In the genomic region with DNA sequence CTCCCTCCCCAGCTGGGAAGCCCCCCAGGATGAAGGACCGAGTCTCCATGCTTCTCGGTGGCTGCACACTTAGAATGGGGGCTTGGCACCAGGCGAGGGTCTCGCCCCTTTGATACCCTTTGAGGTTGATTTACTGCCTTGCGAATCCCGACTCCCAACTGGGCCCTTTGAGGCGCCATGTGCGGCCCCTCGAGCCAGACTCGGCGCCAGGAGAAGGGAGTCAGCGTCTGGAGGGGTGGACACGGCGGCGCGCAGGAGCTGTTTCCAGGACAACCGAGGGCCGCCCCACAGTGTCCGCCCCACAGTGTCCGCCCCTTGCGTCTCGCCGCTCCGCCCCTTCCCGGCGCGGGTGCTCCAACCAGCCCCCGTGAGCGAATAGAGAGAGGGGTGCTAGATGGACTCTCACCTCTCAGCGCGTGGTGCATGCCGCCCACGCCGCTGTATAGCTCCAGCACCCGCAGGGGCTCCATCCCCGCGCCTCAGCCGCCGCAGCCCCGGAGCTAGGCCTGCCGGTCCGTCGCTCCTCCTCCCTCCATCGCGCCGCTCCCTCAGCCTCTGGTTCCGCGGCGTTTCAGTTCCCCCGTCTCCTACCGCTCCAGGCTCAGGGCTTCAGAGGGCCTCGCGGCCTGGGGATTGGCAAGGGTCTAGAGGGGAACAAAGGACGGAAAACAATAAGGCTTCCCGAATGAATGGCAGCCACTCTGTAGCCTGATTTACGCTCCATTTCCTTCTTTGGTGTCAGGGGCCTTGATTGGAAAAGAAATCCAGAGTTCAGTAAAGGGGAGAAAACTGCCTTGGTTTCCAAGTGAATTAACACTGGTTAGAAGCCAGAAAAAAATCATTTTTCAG, we compare ENCODE assay signal across 1 cellular context.
TF ChIP-seq lines count a peak whose summit lies in the region.

A gene with protein sequence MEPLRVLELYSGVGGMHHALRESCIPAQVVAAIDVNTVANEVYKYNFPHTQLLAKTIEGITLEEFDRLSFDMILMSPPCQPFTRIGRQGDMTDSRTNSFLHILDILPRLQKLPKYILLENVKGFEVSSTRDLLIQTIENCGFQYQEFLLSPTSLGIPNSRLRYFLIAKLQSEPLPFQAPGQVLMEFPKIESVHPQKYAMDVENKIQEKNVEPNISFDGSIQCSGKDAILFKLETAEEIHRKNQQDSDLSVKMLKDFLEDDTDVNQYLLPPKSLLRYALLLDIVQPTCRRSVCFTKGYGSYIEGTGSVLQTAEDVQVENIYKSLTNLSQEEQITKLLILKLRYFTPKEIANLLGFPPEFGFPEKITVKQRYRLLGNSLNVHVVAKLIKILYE (minus strand): TSS at position 508 of the 849 bp plus-strand sequence. CDS start 38 bp downstream, at position 470.

TF ChIP-seq in HepG2, 621 proteins besides CTCF, POLR2A, EP300 and RAD21 (continued from another document and continues in another):
- TF ChIP-seq, protein P1, sequence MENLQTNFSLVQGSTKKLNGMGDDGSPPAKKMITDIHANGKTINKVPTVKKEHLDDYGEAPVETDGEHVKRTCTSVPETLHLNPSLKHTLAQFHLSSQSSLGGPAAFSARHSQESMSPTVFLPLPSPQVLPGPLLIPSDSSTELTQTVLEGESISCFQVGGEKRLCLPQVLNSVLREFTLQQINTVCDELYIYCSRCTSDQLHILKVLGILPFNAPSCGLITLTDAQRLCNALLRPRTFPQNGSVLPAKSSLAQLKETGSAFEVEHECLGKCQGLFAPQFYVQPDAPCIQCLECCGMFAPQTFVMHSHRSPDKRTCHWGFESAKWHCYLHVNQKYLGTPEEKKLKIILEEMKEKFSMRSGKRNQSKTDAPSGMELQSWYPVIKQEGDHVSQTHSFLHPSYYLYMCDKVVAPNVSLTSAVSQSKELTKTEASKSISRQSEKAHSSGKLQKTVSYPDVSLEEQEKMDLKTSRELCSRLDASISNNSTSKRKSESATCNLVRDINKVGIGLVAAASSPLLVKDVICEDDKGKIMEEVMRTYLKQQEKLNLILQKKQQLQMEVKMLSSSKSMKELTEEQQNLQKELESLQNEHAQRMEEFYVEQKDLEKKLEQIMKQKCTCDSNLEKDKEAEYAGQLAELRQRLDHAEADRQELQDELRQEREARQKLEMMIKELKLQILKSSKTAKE (CRISPR knock-in tag; IDR thresholded peaks at IDR 0.05; ENCODE audit: borderline replicate concordance): peak; percentile 43; the same call in 1 of the 2 replicates
- TF ChIP-seq ZMYM4 (CRISPR knock-in tag; IDR thresholded peaks at IDR 0.05) (peak; percentile 95), KAT7 (CRISPR knock-in tag; IDR thresholded peaks at IDR 0.05; ENCODE audit: borderline replicate concordance) (peak; percentile 97), CREM (IDR thresholded peaks at IDR 0.05) (0 out of 2 replicates have a peak, but pooled peaks have one; percentile 19), CREM (CRISPR knock-in tag; IDR thresholded peaks at IDR 0.05) (no peak), U2AF2 (IDR thresholded peaks at IDR 0.05; ENCODE audit: low read depth, low read length) (peak; percentile 78; the same call in 1 of the 2 replicates), ZNF607 (CRISPR knock-in tag; IDR thresholded peaks at IDR 0.05; ENCODE audit: borderline replicate concordance) (peak; percentile 87), NONO (IDR thresholded peaks at IDR 0.05) (no peak), NONO (CRISPR knock-in tag; conservative IDR thresholded peaks at IDR 0.05) (peak; percentile 94), ZNF234 (CRISPR knock-in tag; conservative IDR thresholded peaks at IDR 0.05) (peak; percentile 66; the same call in 1 of the 2 replicates), ZNF572 (CRISPR knock-in tag; IDR thresholded peaks at IDR 0.05) (peak; percentile 93), MED1 (CRISPR knock-in tag; IDR thresholded peaks at IDR 0.05) (peak; percentile 65), FLYWCH1 (CRISPR knock-in tag; IDR thresholded peaks at IDR 0.05) (peak; percentile 70; the same call in 1 of the 2 replicates), ZNF749 (CRISPR knock-in tag; IDR thresholded peaks at IDR 0.05; ENCODE audit: borderline replicate concordance) (peak; percentile 90; the same call in 1 of the 2 replicates), MYC (CRISPR knock-in tag; IDR thresholded peaks at IDR 0.05; ENCODE audit: borderline replicate concordance) (peak; percentile 82), HMG20A (CRISPR knock-in tag; IDR thresholded peaks at IDR 0.05; ENCODE audit: borderline replicate concordance) (peak; percentile 63), DMAP1 (CRISPR knock-in tag; IDR thresholded peaks at IDR 0.05) (peak; percentile 93), ZNF703 (CRISPR knock-in tag; IDR thresholded peaks at IDR 0.05; ENCODE audit: borderline replicate concordance) (peak; percentile 70; the same call in 1 of the 2 replicates), MTA1 (CRISPR knock-in tag; IDR thresholded peaks at IDR 0.05; ENCODE audit: borderline replicate concordance) (peak; percentile 34; the same call in 1 of the 2 replicates), ZNF670 (CRISPR knock-in tag; IDR thresholded peaks at IDR 0.05; ENCODE audit: borderline replicate concordance) (peak; percentile 89), ERF (CRISPR knock-in tag; IDR thresholded peaks at IDR 0.05) (peak; percentile 87), ZNF766 (CRISPR knock-in tag; IDR thresholded peaks at IDR 0.05; ENCODE audit: borderline replicate concordance) (peak; percentile 85; the same call in 1 of the 2 replicates), ZNF329 (CRISPR knock-in tag; IDR thresholded peaks at IDR 0.05; ENCODE audit: low read depth) (peak; percentile 88; the same call in 1 of the 2 replicates), KLF6 (CRISPR knock-in tag; IDR thresholded peaks at IDR 0.05) (peak; percentile 90), ZNF891 (CRISPR knock-in tag; IDR thresholded peaks at IDR 0.05) (peak; percentile 81; the same call in 1 of the 2 replicates), ETV5 (CRISPR knock-in tag; IDR thresholded peaks at IDR 0.05; ENCODE audit: borderline replicate concordance) (peak; percentile 62), ZNF138 (CRISPR knock-in tag; IDR thresholded peaks at IDR 0.05; ENCODE audit: low read depth) (no peak), NR2F6 (IDR thresholded peaks at IDR 0.05) (no peak), NR2F6 (CRISPR knock-in tag; IDR thresholded peaks at IDR 0.05) (peak; percentile 56; the same call in 1 of the 2 replicates), ZNF768 (CRISPR knock-in tag; IDR thresholded peaks at IDR 0.05) (peak; percentile 88), EHMT2 (IDR thresholded peaks at IDR 0.05; ENCODE audit: borderline replicate concordance, low read depth, low read length) (peak; percentile 99)
- TF ChIP-seq, protein P2, sequence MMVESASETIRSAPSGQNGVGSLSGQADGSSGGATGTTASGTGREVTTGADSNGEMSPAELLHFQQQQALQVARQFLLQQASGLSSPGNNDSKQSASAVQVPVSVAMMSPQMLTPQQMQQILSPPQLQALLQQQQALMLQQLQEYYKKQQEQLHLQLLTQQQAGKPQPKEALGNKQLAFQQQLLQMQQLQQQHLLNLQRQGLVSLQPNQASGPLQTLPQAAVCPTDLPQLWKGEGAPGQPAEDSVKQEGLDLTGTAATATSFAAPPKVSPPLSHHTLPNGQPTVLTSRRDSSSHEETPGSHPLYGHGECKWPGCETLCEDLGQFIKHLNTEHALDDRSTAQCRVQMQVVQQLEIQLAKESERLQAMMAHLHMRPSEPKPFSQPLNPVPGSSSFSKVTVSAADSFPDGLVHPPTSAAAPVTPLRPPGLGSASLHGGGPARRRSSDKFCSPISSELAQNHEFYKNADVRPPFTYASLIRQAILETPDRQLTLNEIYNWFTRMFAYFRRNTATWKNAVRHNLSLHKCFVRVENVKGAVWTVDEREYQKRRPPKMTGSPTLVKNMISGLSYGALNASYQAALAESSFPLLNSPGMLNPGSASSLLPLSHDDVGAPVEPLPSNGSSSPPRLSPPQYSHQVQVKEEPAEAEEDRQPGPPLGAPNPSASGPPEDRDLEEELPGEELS (CRISPR knock-in tag; IDR thresholded peaks at IDR 0.05): peak; percentile 40; the same call in 1 of the 2 replicates
- TF ChIP-seq, protein P3, sequence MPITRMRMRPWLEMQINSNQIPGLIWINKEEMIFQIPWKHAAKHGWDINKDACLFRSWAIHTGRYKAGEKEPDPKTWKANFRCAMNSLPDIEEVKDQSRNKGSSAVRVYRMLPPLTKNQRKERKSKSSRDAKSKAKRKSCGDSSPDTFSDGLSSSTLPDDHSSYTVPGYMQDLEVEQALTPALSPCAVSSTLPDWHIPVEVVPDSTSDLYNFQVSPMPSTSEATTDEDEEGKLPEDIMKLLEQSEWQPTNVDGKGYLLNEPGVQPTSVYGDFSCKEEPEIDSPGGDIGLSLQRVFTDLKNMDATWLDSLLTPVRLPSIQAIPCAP (CRISPR knock-in tag; IDR thresholded peaks at IDR 0.05; ENCODE audit: low read depth): no peak
- TF ChIP-seq, protein P4, sequence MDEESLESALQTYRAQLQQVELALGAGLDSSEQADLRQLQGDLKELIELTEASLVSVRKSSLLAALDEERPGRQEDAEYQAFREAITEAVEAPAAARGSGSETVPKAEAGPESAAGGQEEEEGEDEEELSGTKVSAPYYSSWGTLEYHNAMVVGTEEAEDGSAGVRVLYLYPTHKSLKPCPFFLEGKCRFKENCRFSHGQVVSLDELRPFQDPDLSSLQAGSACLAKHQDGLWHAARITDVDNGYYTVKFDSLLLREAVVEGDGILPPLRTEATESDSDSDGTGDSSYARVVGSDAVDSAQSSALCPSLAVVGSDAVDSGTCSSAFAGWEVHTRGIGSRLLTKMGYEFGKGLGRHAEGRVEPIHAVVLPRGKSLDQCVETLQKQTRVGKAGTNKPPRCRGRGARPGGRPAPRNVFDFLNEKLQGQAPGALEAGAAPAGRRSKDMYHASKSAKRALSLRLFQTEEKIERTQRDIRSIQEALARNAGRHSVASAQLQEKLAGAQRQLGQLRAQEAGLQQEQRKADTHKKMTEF (CRISPR knock-in tag; IDR thresholded peaks at IDR 0.05): peak; percentile 96
- TF ChIP-seq, protein P5, sequence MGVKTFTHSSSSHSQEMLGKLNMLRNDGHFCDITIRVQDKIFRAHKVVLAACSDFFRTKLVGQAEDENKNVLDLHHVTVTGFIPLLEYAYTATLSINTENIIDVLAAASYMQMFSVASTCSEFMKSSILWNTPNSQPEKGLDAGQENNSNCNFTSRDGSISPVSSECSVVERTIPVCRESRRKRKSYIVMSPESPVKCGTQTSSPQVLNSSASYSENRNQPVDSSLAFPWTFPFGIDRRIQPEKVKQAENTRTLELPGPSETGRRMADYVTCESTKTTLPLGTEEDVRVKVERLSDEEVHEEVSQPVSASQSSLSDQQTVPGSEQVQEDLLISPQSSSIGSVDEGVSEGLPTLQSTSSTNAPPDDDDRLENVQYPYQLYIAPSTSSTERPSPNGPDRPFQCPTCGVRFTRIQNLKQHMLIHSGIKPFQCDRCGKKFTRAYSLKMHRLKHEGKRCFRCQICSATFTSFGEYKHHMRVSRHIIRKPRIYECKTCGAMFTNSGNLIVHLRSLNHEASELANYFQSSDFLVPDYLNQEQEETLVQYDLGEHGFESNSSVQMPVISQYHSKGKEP (CRISPR knock-in tag; IDR thresholded peaks at IDR 0.05): peak; percentile 72; the same call in 1 of the 2 replicates
- TF ChIP-seq, protein P6, sequence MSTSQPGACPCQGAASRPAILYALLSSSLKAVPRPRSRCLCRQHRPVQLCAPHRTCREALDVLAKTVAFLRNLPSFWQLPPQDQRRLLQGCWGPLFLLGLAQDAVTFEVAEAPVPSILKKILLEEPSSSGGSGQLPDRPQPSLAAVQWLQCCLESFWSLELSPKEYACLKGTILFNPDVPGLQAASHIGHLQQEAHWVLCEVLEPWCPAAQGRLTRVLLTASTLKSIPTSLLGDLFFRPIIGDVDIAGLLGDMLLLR (CRISPR knock-in tag; IDR thresholded peaks at IDR 0.05): no peak
- TF ChIP-seq, protein P7, sequence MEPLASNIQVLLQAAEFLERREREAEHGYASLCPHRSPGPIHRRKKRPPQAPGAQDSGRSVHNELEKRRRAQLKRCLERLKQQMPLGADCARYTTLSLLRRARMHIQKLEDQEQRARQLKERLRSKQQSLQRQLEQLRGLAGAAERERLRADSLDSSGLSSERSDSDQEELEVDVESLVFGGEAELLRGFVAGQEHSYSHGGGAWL (CRISPR knock-in tag; IDR thresholded peaks at IDR 0.05): peak; percentile 87; the same call in 1 of the 2 replicates
- TF ChIP-seq, protein P8, sequence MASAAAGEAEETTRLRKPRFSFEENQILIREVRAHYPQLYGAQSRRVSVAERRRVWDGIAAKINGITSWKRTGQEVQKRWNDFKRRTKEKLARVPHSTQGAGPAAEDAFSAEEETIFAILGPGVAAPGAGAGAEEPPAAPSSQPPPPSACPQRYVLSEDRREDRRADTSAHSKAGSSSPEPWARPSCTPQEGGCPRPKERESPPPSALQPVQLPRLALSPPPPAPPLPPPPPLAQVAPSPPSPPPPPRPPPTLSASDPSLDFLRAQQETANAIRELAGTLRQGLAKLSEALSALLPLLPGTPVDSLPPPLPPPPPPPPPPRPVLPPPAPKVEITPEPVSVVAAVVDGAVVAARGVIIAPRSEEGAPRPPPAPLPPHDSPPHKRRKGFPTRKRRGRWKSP (CRISPR knock-in tag; IDR thresholded peaks at IDR 0.05): peak; percentile 96
- TF ChIP-seq, protein P9, sequence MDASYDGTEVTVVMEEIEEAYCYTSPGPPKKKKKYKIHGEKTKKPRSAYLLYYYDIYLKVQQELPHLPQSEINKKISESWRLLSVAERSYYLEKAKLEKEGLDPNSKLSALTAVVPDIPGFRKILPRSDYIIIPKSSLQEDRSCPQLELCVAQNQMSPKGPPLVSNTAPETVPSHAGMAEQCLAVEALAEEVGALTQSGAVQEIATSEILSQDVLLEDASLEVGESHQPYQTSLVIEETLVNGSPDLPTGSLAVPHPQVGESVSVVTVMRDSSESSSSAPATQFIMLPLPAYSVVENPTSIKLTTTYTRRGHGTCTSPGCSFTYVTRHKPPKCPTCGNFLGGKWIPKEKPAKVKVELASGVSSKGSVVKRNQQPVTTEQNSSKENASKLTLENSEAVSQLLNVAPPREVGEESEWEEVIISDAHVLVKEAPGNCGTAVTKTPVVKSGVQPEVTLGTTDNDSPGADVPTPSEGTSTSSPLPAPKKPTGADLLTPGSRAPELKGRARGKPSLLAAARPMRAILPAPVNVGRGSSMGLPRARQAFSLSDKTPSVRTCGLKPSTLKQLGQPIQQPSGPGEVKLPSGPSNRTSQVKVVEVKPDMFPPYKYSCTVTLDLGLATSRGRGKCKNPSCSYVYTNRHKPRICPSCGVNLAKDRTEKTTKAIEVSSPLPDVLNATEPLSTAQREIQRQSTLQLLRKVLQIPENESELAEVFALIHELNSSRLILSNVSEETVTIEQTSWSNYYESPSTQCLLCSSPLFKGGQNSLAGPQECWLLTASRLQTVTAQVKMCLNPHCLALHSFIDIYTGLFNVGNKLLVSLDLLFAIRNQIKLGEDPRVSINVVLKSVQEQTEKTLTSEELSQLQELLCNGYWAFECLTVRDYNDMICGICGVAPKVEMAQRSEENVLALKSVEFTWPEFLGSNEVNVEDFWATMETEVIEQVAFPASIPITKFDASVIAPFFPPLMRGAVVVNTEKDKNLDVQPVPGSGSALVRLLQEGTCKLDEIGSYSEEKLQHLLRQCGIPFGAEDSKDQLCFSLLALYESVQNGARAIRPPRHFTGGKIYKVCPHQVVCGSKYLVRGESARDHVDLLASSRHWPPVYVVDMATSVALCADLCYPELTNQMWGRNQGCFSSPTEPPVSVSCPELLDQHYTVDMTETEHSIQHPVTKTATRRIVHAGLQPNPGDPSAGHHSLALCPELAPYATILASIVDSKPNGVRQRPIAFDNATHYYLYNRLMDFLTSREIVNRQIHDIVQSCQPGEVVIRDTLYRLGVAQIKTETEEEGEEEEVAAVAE (CRISPR knock-in tag; IDR thresholded peaks at IDR 0.05; ENCODE audit: borderline replicate concordance): peak; percentile 84; the same call in 1 of the 2 replicates
- TF ChIP-seq, protein P10, sequence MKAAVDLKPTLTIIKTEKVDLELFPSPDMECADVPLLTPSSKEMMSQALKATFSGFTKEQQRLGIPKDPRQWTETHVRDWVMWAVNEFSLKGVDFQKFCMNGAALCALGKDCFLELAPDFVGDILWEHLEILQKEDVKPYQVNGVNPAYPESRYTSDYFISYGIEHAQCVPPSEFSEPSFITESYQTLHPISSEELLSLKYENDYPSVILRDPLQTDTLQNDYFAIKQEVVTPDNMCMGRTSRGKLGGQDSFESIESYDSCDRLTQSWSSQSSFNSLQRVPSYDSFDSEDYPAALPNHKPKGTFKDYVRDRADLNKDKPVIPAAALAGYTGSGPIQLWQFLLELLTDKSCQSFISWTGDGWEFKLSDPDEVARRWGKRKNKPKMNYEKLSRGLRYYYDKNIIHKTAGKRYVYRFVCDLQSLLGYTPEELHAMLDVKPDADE (CRISPR knock-in tag; IDR thresholded peaks at IDR 0.05): no peak
